20 cellular contexts compared by ENCODE assay signal in the genomic region with DNA sequence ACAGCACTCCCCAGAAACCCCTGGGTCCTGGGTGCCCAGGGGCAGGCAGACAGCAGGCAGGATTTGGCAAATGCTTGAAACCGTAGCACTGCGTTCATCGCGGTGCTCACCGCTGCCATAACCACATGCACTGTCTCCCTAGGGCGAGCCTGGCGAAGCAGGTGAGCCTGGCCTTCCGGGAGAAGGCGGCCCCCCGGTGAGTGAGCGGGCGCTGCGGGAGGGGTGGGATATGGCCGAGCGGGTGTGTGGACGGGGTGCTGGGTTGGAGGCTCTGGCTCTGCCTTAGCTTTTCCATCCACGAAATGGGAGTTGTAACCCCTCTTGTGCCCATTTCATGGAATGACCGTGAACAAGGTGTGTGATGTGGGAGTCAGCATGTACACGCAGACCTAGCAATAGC.
"Had no signal": no experiment of that assay in that cellular context is flagged by ENCODE, and none has a peak within 500 bp of the region (broad histone marks: within the 10 kb centered on the region; RNA-seq: fewer than 3 reads in every experiment).

No MANE protein-coding gene starts in this region.

- H3K4me3 Mint-ChIP-seq: effector memory CD8-positive, alpha-beta T cell; natural killer cell; neural crest cell; stimulated activated effector memory CD8-positive, alpha-beta T cell treated with anti-CD3 and anti-CD28 coated beads, Interleukin-12 subunit alpha, Interleukin-12 subunit beta, amount 100 ng/mL, for 72 hours had no signal

- H3K4me1 ChIP-seq: lower lobe of right lung, prostate gland, right atrium auricular region, stomach had no signal

- H3K4me3 ChIP-seq: lower lobe of right lung, prostate gland, right atrium auricular region, stomach, tibial artery had no signal

- H3K27ac ChIP-seq: lower lobe of right lung, prostate gland, right atrium auricular region, stomach, tibial artery had no signal

- H3K9me3 ChIP-seq: lower lobe of right lung, prostate gland, right atrium auricular region, stomach, tibial artery had no signal

- H3K9me3 Mint-ChIP-seq: effector memory CD8-positive, alpha-beta T cell; natural killer cell; neural crest cell; stimulated activated effector memory CD8-positive, alpha-beta T cell treated with anti-CD3 and anti-CD28 coated beads, Interleukin-12 subunit alpha, Interleukin-12 subunit beta, amount 100 ng/mL, for 72 hours had no signal

- H3K36me3 ChIP-seq: prostate gland had no signal

- FAIRE-seq: endometrium, frontal cortex, keratinocyte had no signal

- H3K27me3 Mint-ChIP-seq: effector memory CD8-positive, alpha-beta T cell had no signal

- H3K4me1 Mint-ChIP-seq: natural killer cell; stimulated activated effector memory CD8-positive, alpha-beta T cell treated with anti-CD3 and anti-CD28 coated beads, Interleukin-12 subunit alpha, Interleukin-12 subunit beta, amount 100 ng/mL, for 72 hours had no signal

- DNase-seq: cortex of kidney; effector memory CD8-positive, alpha-beta T cell; erythroblast; hypothalamus; left ventricle myocardium superior; lower lobe of right lung; natural killer cell; stimulated activated CD4-positive, alpha-beta T cell treated with anti-CD3 and anti-CD28 coated beads, Interleukin-2, amount 100 ng/mL, for 24 hours; stimulated activated CD4-positive, alpha-beta T cell treated with anti-CD3 and anti-CD28 coated beads, Interleukin-4, amount 100 ng/mL, for 24 hours; stimulated activated naive CD4-positive, alpha-beta T cell treated with Interleukin-2 at 50 U/mL for 16 hours; stomach; tibial artery had no signal

- ATAC-seq: effector memory CD8-positive, alpha-beta T cell; left ventricle myocardium superior; lower lobe of right lung; natural killer cell; sciatic nerve; stimulated activated effector memory CD8-positive, alpha-beta T cell treated with anti-CD3 and anti-CD28 coated beads, Interleukin-12 subunit alpha, Interleukin-12 subunit beta, amount 100 ng/mL, for 72 hours had no signal

- H3K27me3 ChIP-seq: right atrium auricular region, stomach, tibial artery had no signal

- H3K36me3 Mint-ChIP-seq: natural killer cell; stimulated activated effector memory CD8-positive, alpha-beta T cell treated with anti-CD3 and anti-CD28 coated beads, Interleukin-12 subunit alpha, Interleukin-12 subunit beta, amount 100 ng/mL, for 72 hours had no signal

- H3K27ac Mint-ChIP-seq: effector memory CD8-positive, alpha-beta T cell; natural killer cell; stimulated activated effector memory CD8-positive, alpha-beta T cell treated with anti-CD3 and anti-CD28 coated beads, Interleukin-12 subunit alpha, Interleukin-12 subunit beta, amount 100 ng/mL, for 72 hours had no signal
